In genomic region chr14:24885410-24885913, GRCh38 we compare ENCODE assay signal across 1 cellular context.
TF ChIP-seq lines count a peak whose summit lies in the region.

No MANE protein-coding gene starts in this region.

TF ChIP-seq in HepG2, 621 proteins besides CTCF, POLR2A, EP300 and RAD21 (continued from another document and continues in another):
- TF ChIP-seq HNF1A (IDR thresholded peaks at IDR 0.05; ENCODE audit: low read depth) (no peak), HNF1A (CRISPR knock-in tag; IDR thresholded peaks at IDR 0.05; ENCODE audit: borderline replicate concordance) (peak; percentile 86; the same call in 1 of the 2 replicates), ZNF34 (CRISPR knock-in tag; IDR thresholded peaks at IDR 0.05; ENCODE audit: borderline replicate concordance) (no peak), MYNN (CRISPR knock-in tag; IDR thresholded peaks at IDR 0.05; ENCODE audit: low read depth) (no peak), FOXA3 (CRISPR knock-in tag; IDR thresholded peaks at IDR 0.05) (peak; percentile 64), ZNF253 (CRISPR knock-in tag; IDR thresholded peaks at IDR 0.05; ENCODE audit: borderline replicate concordance) (no peak), RARA (CRISPR knock-in tag; IDR thresholded peaks at IDR 0.05) (peak; percentile 42), ZMYM4 (CRISPR knock-in tag; IDR thresholded peaks at IDR 0.05) (peak; percentile 91; the same call in 1 of the 2 replicates), DNMT3B (CRISPR knock-in tag; conservative IDR thresholded peaks at IDR 0.05) (no peak), POLR2AphosphoS5 (IDR thresholded peaks at IDR 0.05; ENCODE audit: low read depth, low read length) (no peak), KAT7 (CRISPR knock-in tag; IDR thresholded peaks at IDR 0.05; ENCODE audit: borderline replicate concordance) (no peak), KLF15 (CRISPR knock-in tag; IDR thresholded peaks at IDR 0.05; ENCODE audit: borderline replicate concordance) (no peak), MED8 (CRISPR knock-in tag; IDR thresholded peaks at IDR 0.05; ENCODE audit: insufficient replicate concordance) (no peak), ZNF772 (CRISPR knock-in tag; IDR thresholded peaks at IDR 0.05) (0 out of 2 replicates have a peak, but pooled peaks have one; percentile 53), ARNT (IDR thresholded peaks at IDR 0.05) (no peak), ARNT2 (CRISPR knock-in tag; IDR thresholded peaks at IDR 0.05; ENCODE audit: low read depth) (peak; percentile 59; the same call in 1 of the 2 replicates), YY1 (IDR thresholded peaks at IDR 0.05; ENCODE audit: insufficient read depth, insufficient replicate concordance, low read depth, low read length) (no peak), ZNF280D (CRISPR knock-in tag; IDR thresholded peaks at IDR 0.05) (no peak), ZFP1 (CRISPR knock-in tag; IDR thresholded peaks at IDR 0.05) (0 out of 2 replicates have a peak, but pooled peaks have one; percentile 35), SIX4 (CRISPR knock-in tag; IDR thresholded peaks at IDR 0.05) (no peak), ZNF530 (CRISPR knock-in tag; IDR thresholded peaks at IDR 0.05; ENCODE audit: low read depth) (no peak), FOXO1 (CRISPR knock-in tag; IDR thresholded peaks at IDR 0.05) (peak; percentile 38; the same call in 1 of the 2 replicates), ZBTB37 (CRISPR knock-in tag; IDR thresholded peaks at IDR 0.05) (no peak), ZNF710 (CRISPR knock-in tag; IDR thresholded peaks at IDR 0.05; ENCODE audit: borderline replicate concordance) (peak; percentile 25; the same call in 1 of the 2 replicates), PHF21A (CRISPR knock-in tag; IDR thresholded peaks at IDR 0.05) (peak; percentile 66), ZNF574 (CRISPR knock-in tag; IDR thresholded peaks at IDR 0.05) (peak; percentile 29; the same call in 1 of the 2 replicates), ZEB1 (IDR thresholded peaks at IDR 0.05; ENCODE audit: insufficient replicate concordance, low read depth) (no peak)
- TF ChIP-seq, protein P1, sequence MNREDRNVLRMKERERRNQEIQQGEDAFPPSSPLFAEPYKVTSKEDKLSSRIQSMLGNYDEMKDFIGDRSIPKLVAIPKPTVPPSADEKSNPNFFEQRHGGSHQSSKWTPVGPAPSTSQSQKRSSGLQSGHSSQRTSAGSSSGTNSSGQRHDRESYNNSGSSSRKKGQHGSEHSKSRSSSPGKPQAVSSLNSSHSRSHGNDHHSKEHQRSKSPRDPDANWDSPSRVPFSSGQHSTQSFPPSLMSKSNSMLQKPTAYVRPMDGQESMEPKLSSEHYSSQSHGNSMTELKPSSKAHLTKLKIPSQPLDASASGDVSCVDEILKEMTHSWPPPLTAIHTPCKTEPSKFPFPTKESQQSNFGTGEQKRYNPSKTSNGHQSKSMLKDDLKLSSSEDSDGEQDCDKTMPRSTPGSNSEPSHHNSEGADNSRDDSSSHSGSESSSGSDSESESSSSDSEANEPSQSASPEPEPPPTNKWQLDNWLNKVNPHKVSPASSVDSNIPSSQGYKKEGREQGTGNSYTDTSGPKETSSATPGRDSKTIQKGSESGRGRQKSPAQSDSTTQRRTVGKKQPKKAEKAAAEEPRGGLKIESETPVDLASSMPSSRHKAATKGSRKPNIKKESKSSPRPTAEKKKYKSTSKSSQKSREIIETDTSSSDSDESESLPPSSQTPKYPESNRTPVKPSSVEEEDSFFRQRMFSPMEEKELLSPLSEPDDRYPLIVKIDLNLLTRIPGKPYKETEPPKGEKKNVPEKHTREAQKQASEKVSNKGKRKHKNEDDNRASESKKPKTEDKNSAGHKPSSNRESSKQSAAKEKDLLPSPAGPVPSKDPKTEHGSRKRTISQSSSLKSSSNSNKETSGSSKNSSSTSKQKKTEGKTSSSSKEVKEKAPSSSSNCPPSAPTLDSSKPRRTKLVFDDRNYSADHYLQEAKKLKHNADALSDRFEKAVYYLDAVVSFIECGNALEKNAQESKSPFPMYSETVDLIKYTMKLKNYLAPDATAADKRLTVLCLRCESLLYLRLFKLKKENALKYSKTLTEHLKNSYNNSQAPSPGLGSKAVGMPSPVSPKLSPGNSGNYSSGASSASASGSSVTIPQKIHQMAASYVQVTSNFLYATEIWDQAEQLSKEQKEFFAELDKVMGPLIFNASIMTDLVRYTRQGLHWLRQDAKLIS (CRISPR knock-in tag; IDR thresholded peaks at IDR 0.05), result no peak
- TF ChIP-seq, protein P2, sequence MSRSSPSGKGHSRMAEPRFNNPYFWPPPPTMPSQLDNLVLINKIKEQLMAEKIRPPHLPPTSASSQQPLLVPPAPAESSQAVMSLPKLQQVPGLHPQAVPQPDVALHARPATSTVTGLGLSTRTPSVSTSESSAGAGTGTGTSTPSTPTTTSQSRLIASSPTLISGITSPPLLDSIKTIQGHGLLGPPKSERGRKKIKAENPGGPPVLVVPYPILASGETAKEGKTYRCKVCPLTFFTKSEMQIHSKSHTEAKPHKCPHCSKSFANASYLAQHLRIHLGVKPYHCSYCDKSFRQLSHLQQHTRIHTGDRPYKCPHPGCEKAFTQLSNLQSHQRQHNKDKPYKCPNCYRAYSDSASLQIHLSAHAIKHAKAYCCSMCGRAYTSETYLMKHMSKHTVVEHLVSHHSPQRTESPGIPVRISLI (CRISPR knock-in tag; IDR thresholded peaks at IDR 0.05; ENCODE audit: borderline replicate concordance), result 0 out of 2 replicates have a peak, but pooled peaks have one; percentile 35
- TF ChIP-seq, protein P3, sequence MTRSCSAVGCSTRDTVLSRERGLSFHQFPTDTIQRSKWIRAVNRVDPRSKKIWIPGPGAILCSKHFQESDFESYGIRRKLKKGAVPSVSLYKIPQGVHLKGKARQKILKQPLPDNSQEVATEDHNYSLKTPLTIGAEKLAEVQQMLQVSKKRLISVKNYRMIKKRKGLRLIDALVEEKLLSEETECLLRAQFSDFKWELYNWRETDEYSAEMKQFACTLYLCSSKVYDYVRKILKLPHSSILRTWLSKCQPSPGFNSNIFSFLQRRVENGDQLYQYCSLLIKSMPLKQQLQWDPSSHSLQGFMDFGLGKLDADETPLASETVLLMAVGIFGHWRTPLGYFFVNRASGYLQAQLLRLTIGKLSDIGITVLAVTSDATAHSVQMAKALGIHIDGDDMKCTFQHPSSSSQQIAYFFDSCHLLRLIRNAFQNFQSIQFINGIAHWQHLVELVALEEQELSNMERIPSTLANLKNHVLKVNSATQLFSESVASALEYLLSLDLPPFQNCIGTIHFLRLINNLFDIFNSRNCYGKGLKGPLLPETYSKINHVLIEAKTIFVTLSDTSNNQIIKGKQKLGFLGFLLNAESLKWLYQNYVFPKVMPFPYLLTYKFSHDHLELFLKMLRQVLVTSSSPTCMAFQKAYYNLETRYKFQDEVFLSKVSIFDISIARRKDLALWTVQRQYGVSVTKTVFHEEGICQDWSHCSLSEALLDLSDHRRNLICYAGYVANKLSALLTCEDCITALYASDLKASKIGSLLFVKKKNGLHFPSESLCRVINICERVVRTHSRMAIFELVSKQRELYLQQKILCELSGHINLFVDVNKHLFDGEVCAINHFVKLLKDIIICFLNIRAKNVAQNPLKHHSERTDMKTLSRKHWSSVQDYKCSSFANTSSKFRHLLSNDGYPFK (CRISPR knock-in tag; IDR thresholded peaks at IDR 0.05; ENCODE audit: borderline replicate concordance), result no peak
- TF ChIP-seq, protein P4, sequence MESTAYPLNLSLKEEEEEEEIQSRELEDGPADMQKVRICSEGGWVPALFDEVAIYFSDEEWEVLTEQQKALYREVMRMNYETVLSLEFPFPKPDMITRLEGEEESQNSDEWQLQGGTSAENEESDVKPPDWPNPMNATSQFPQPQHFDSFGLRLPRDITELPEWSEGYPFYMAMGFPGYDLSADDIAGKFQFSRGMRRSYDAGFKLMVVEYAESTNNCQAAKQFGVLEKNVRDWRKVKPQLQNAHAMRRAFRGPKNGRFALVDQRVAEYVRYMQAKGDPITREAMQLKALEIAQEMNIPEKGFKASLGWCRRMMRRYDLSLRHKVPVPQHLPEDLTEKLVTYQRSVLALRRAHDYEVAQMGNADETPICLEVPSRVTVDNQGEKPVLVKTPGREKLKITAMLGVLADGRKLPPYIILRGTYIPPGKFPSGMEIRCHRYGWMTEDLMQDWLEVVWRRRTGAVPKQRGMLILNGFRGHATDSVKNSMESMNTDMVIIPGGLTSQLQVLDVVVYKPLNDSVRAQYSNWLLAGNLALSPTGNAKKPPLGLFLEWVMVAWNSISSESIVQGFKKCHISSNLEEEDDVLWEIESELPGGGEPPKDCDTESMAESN (CRISPR knock-in tag; conservative IDR thresholded peaks at IDR 0.05), result no peak; the same call in 1 of the 2 replicates
